ENCODE assay signal across 1 cellular context in the genomic region with DNA sequence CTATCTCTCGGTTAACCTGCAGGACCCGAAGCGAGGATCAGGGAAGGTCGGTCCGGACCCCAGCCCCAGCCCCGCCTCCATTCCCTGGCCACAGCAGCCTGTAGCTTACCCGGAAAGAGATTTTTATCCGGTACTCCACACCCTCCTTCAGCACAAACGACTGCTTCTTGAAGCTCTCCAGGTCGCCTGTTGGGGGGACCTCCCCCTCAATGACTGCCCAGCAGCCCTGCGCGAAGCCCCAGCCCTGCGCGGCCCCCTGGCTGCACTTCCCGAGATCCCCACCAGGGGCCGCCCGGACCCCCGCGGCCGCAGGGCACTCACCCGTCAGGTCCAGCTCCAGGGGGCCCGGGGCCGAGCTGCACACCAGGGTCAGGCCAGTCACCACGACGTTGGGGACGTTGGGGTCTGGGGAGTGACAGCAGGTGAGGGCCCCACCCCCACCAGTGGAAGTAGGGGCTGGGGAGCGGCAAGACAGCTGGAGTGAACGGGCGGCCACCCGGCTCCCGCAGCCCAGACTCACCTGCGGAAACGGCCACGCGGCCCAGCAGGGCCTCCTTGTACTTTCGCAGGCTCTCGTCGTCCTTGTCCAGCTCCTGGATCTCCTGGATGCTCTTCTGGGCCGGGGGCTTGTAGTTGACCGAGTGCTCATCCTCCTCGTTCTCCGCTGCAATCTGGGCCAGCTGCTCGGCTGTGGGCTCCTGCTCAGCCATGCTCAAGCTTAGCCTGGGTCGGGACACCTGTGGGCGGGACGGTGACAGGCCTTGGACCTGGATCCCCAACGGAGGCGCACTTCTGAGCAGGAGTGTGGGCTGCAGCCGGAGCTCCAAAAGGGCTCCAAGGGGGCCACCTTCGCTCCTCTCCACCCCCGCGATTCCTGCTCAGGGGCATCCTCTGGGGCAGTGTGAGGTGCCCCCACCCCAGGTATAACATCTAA.
TF ChIP-seq lines count a peak whose summit lies in the region.

No MANE protein-coding gene starts in this region.

TF ChIP-seq in HepG2, 621 proteins besides CTCF, POLR2A, EP300 and RAD21 (continued from another document and continues in another):
- TF ChIP-seq, protein P1, sequence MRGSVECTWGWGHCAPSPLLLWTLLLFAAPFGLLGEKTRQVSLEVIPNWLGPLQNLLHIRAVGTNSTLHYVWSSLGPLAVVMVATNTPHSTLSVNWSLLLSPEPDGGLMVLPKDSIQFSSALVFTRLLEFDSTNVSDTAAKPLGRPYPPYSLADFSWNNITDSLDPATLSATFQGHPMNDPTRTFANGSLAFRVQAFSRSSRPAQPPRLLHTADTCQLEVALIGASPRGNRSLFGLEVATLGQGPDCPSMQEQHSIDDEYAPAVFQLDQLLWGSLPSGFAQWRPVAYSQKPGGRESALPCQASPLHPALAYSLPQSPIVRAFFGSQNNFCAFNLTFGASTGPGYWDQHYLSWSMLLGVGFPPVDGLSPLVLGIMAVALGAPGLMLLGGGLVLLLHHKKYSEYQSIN (CRISPR knock-in tag; IDR thresholded peaks at IDR 0.05; ENCODE audit: borderline replicate concordance) = no peak
- TF ChIP-seq MTF1 (CRISPR knock-in tag; IDR thresholded peaks at IDR 0.05) (no peak), SOX6 (IDR thresholded peaks at IDR 0.05) (no peak), SOX6 (CRISPR knock-in tag; IDR thresholded peaks at IDR 0.05) (peak; percentile 55), ZSCAN29 (CRISPR knock-in tag; conservative IDR thresholded peaks at IDR 0.05) (no peak), ZNF749 (CRISPR knock-in tag; IDR thresholded peaks at IDR 0.05; ENCODE audit: borderline replicate concordance) (peak; percentile 55; the same call in 1 of the 2 replicates), KMT2B (CRISPR knock-in tag; IDR thresholded peaks at IDR 0.05) (no peak), TCF12 (IDR thresholded peaks at IDR 0.05) (no peak), TCF12 (CRISPR knock-in tag; IDR thresholded peaks at IDR 0.05) (peak; percentile 69; the same call in 1 of the 2 replicates), ZNF530 (CRISPR knock-in tag; IDR thresholded peaks at IDR 0.05; ENCODE audit: low read depth) (no peak), ETV5 (CRISPR knock-in tag; IDR thresholded peaks at IDR 0.05; ENCODE audit: borderline replicate concordance) (peak; percentile 33; the same call in 1 of the 2 replicates), TBL1XR1 (IDR thresholded peaks at IDR 0.05; ENCODE audit: borderline replicate concordance, low read length, partially characterized antibody) (no peak), ATRX (CRISPR knock-in tag; IDR thresholded peaks at IDR 0.05; ENCODE audit: borderline replicate concordance) (no peak), YEATS4 (CRISPR knock-in tag; IDR thresholded peaks at IDR 0.05; ENCODE audit: borderline replicate concordance) (peak; percentile 43; the same call in 1 of the 2 replicates), ZFP37 (CRISPR knock-in tag; IDR thresholded peaks at IDR 0.05; ENCODE audit: borderline replicate concordance) (no peak), ZNF552 (CRISPR knock-in tag; IDR thresholded peaks at IDR 0.05; ENCODE audit: borderline replicate concordance) (no peak; the same call in 1 of the 2 replicates), RBM22 (optimal IDR thresholded peaks at IDR 0.05; ENCODE audit: low read length) (peak; percentile 70), ZSCAN9 (CRISPR knock-in tag; IDR thresholded peaks at IDR 0.05; ENCODE audit: borderline replicate concordance) (no peak), THAP11 (CRISPR knock-in tag; IDR thresholded peaks at IDR 0.05) (peak; percentile 19; the same call in 1 of the 2 replicates), TCF7L2 (IDR thresholded peaks at IDR 0.05; ENCODE audit: low read depth, low read length) (no peak), KDM5A (IDR thresholded peaks at IDR 0.05; ENCODE audit: borderline replicate concordance, low read length) (no peak), NFYB (CRISPR knock-in tag; IDR thresholded peaks at IDR 0.05) (no peak), ZNF10 (CRISPR knock-in tag; IDR thresholded peaks at IDR 0.05; ENCODE audit: borderline replicate concordance, low read depth) (no peak), PHF8 (CRISPR knock-in tag; IDR thresholded peaks at IDR 0.05) (no peak; the same call in 1 of the 2 replicates), CCDC6 (CRISPR knock-in tag; IDR thresholded peaks at IDR 0.05) (no peak; the same call in 1 of the 2 replicates), TEAD2 (CRISPR knock-in tag; IDR thresholded peaks at IDR 0.05) (no peak), KLF9 (CRISPR knock-in tag; IDR thresholded peaks at IDR 0.05; ENCODE audit: low read depth) (no peak), MEIS1 (CRISPR knock-in tag; IDR thresholded peaks at IDR 0.05; ENCODE audit: borderline replicate concordance) (no peak), ZNF678 (CRISPR knock-in tag; IDR thresholded peaks at IDR 0.05) (no peak), PPARG (CRISPR knock-in tag; conservative IDR thresholded peaks at IDR 0.05) (no peak), SALL2 (CRISPR knock-in tag; IDR thresholded peaks at IDR 0.05) (peak; percentile 57; the same call in 1 of the 2 replicates), GFI1 (CRISPR knock-in tag; IDR thresholded peaks at IDR 0.05; ENCODE audit: borderline replicate concordance) (no peak), HNRNPUL1 (IDR thresholded peaks at IDR 0.05; ENCODE audit: low read depth, low read length) (no peak), ZBTB1 (CRISPR knock-in tag; IDR thresholded peaks at IDR 0.05; ENCODE audit: borderline replicate concordance) (no peak), ZNF367 (CRISPR knock-in tag; IDR thresholded peaks at IDR 0.05; ENCODE audit: borderline replicate concordance) (no peak), ZNF577 (CRISPR knock-in tag; IDR thresholded peaks at IDR 0.05; ENCODE audit: borderline replicate concordance, low read depth) (no peak), ZNF337 (CRISPR knock-in tag; IDR thresholded peaks at IDR 0.05; ENCODE audit: borderline replicate concordance, low read depth) (0 out of 2 replicates have a peak, but pooled peaks have one; percentile 24), RFX5 (IDR thresholded peaks at IDR 0.05; ENCODE audit: low read depth, low read length) (no peak), SRY (CRISPR knock-in tag; IDR thresholded peaks at IDR 0.05) (no peak; the same call in 1 of the 2 replicates), ZMAT3 (CRISPR knock-in tag; conservative IDR thresholded peaks at IDR 0.05) (no peak; the same call in 1 of the 2 replicates), MBNL3 (CRISPR knock-in tag; conservative IDR thresholded peaks at IDR 0.05) (no peak), ZNF772 (CRISPR knock-in tag; IDR thresholded peaks at IDR 0.05) (peak; percentile 69; the same call in 1 of the 2 replicates), ZNF44 (CRISPR knock-in tag; IDR thresholded peaks at IDR 0.05) (0 out of 2 replicates have a peak, but pooled peaks have one; percentile 26), MEIS2 (CRISPR knock-in tag; IDR thresholded peaks at IDR 0.05) (peak; percentile 77)
- TF ChIP-seq, protein P2, sequence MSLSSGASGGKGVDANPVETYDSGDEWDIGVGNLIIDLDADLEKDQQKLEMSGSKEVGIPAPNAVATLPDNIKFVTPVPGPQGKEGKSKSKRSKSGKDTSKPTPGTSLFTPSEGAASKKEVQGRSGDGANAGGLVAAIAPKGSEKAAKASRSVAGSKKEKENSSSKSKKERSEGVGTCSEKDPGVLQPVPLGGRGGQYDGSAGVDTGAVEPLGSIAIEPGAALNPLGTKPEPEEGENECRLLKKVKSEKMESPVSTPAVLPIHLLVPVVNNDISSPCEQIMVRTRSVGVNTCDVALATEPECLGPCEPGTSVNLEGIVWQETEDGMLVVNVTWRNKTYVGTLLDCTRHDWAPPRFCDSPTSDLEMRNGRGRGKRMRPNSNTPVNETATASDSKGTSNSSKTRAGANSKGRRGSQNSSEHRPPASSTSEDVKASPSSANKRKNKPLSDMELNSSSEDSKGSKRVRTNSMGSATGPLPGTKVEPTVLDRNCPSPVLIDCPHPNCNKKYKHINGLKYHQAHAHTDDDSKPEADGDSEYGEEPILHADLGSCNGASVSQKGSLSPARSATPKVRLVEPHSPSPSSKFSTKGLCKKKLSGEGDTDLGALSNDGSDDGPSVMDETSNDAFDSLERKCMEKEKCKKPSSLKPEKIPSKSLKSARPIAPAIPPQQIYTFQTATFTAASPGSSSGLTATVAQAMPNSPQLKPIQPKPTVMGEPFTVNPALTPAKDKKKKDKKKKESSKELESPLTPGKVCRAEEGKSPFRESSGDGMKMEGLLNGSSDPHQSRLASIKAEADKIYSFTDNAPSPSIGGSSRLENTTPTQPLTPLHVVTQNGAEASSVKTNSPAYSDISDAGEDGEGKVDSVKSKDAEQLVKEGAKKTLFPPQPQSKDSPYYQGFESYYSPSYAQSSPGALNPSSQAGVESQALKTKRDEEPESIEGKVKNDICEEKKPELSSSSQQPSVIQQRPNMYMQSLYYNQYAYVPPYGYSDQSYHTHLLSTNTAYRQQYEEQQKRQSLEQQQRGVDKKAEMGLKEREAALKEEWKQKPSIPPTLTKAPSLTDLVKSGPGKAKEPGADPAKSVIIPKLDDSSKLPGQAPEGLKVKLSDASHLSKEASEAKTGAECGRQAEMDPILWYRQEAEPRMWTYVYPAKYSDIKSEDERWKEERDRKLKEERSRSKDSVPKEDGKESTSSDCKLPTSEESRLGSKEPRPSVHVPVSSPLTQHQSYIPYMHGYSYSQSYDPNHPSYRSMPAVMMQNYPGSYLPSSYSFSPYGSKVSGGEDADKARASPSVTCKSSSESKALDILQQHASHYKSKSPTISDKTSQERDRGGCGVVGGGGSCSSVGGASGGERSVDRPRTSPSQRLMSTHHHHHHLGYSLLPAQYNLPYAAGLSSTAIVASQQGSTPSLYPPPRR (CRISPR knock-in tag; IDR thresholded peaks at IDR 0.05; ENCODE audit: borderline replicate concordance) = no peak
- TF ChIP-seq, protein P3, sequence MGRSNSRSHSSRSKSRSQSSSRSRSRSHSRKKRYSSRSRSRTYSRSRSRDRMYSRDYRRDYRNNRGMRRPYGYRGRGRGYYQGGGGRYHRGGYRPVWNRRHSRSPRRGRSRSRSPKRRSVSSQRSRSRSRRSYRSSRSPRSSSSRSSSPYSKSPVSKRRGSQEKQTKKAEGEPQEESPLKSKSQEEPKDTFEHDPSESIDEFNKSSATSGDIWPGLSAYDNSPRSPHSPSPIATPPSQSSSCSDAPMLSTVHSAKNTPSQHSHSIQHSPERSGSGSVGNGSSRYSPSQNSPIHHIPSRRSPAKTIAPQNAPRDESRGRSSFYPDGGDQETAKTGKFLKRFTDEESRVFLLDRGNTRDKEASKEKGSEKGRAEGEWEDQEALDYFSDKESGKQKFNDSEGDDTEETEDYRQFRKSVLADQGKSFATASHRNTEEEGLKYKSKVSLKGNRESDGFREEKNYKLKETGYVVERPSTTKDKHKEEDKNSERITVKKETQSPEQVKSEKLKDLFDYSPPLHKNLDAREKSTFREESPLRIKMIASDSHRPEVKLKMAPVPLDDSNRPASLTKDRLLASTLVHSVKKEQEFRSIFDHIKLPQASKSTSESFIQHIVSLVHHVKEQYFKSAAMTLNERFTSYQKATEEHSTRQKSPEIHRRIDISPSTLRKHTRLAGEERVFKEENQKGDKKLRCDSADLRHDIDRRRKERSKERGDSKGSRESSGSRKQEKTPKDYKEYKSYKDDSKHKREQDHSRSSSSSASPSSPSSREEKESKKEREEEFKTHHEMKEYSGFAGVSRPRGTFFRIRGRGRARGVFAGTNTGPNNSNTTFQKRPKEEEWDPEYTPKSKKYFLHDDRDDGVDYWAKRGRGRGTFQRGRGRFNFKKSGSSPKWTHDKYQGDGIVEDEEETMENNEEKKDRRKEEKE (IDR thresholded peaks at IDR 0.05) = no peak
- TF ChIP-seq, protein P4, sequence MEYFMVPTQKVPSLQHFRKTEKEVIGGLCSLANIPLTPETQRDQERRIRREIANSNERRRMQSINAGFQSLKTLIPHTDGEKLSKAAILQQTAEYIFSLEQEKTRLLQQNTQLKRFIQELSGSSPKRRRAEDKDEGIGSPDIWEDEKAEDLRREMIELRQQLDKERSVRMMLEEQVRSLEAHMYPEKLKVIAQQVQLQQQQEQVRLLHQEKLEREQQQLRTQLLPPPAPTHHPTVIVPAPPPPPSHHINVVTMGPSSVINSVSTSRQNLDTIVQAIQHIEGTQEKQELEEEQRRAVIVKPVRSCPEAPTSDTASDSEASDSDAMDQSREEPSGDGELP (IDR thresholded peaks at IDR 0.05; ENCODE audit: borderline replicate concordance, low read depth) = peak; percentile 38; the same call in 1 of the 2 replicates
- TF ChIP-seq, protein P5, sequence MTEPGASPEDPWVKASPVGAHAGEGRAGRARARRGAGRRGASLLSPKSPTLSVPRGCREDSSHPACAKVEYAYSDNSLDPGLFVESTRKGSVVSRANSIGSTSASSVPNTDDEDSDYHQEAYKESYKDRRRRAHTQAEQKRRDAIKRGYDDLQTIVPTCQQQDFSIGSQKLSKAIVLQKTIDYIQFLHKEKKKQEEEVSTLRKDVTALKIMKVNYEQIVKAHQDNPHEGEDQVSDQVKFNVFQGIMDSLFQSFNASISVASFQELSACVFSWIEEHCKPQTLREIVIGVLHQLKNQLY (CRISPR knock-in tag; IDR thresholded peaks at IDR 0.05) = no peak
- TF ChIP-seq, protein P6, sequence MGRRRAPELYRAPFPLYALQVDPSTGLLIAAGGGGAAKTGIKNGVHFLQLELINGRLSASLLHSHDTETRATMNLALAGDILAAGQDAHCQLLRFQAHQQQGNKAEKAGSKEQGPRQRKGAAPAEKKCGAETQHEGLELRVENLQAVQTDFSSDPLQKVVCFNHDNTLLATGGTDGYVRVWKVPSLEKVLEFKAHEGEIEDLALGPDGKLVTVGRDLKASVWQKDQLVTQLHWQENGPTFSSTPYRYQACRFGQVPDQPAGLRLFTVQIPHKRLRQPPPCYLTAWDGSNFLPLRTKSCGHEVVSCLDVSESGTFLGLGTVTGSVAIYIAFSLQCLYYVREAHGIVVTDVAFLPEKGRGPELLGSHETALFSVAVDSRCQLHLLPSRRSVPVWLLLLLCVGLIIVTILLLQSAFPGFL (CRISPR knock-in tag; IDR thresholded peaks at IDR 0.05) = peak; percentile 87; the same call in 1 of the 2 replicates
- TF ChIP-seq, protein P7, sequence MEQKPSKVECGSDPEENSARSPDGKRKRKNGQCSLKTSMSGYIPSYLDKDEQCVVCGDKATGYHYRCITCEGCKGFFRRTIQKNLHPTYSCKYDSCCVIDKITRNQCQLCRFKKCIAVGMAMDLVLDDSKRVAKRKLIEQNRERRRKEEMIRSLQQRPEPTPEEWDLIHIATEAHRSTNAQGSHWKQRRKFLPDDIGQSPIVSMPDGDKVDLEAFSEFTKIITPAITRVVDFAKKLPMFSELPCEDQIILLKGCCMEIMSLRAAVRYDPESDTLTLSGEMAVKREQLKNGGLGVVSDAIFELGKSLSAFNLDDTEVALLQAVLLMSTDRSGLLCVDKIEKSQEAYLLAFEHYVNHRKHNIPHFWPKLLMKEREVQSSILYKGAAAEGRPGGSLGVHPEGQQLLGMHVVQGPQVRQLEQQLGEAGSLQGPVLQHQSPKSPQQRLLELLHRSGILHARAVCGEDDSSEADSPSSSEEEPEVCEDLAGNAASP (CRISPR knock-in tag; IDR thresholded peaks at IDR 0.05; ENCODE audit: borderline replicate concordance) = 0 out of 2 replicates have a peak, but pooled peaks have one; percentile 9
